In the genomic region with DNA sequence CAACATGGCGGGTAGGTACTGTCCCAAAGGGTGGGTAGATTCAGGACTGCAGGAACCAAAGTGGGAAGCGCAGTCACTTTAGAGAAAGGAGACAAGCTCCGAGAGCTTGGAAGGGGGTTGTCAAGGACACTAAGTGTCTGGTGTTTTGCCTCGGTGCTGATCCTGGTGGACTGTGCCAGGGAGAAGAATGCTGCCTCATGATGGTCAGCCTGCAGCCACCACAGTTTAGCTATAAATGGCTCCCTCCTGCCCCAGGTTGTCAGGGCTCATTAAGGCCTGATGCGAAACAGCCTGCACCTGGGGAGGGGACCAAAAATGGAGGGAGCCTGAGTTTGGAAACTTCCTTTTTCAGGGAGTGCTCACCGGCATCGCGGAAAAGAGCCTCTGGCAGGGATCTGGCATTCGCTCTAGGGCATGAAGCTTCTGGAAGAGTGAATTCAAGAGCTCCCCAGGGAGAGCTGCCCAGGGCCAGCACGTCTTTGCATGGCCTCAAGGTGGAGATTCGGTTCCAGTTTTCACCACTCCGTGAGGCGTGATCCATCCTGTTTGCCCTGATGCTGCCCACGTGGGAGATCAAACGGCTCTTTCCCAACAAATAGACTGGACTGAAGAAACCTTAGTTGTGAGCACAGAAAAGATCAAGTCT, we compare ENCODE assay signal across 13 cellular contexts.
DNase-seq lines count a peak whose midpoint lies in the region; ATAC-seq, FAIRE-seq and TF ChIP-seq lines count a peak whose summit lies in the region.
"Had no signal": no experiment of that assay in that cellular context is flagged by ENCODE, and none has a peak within 500 bp of the region (broad histone marks: within the 10 kb centered on the region; RNA-seq: fewer than 3 reads in every experiment).

No MANE protein-coding gene starts in this region.

- H3K4me1 Mint-ChIP-seq in CD14-positive monocyte: peaks cover 9% of the 10 kb centered on the region

- H3K36me3 Mint-ChIP-seq in CD14-positive monocyte: peaks cover 47 to 51% of the 10 kb centered on the region in 2 donors

- H3K27me3 ChIP-seq in bronchial epithelial cell (ENCODE audit: control insufficient read depth, insufficient read depth, low read length): no peaks in the 10 kb centered on the region
- H3K27me3 ChIP-seq in right lobe of liver: no peaks in the 10 kb centered on the region

- TF ChIP-seq CTCF in CD14-positive monocyte (IDR thresholded peaks at IDR 0.05) (peak; percentile 29), LNCaP clone FGC (IDR thresholded peaks at IDR 0.05; ENCODE audit: control insufficient read depth, extremely low read depth, insufficient read depth) (peak; percentile 16; the same call in 1 of the 2 replicates), bronchial epithelial cell (IDR thresholded peaks at IDR 0.05; ENCODE audit: insufficient read depth, low read length, severe bottlenecking) (peak; percentile 28), right lobe of liver (IDR thresholded peaks at IDR 0.05) (peak; percentile 17 to 38 (median 26)), foreskin fibroblast (IDR thresholded peaks at IDR 0.05; ENCODE audit: low read depth, low read length) (no peak), omental fat pad (IDR thresholded peaks at IDR 0.05) (no peak)

- H3K4me1 ChIP-seq in right lobe of liver: peaks cover 0 to 9% (median 2%) of the 10 kb centered on the region in 4 donors

- H3K9me3 Mint-ChIP-seq in CD14-positive monocyte: no peaks in the 10 kb centered on the region
- H3K9me3 Mint-ChIP-seq: activated naive CD4-positive, alpha-beta T cell treated with anti-CD3 and anti-CD28 coated beads, Interleukin-2, amount 50 U/mL, for 24 hours; CD8-positive, alpha-beta memory T cell had no signal

- peak; percentile 51 for DNase-seq in CD14-positive monocyte (ENCODE audit: low spot score)
- peak; percentile 30 for DNase-seq in LNCaP clone FGC (ENCODE audit: low read depth)
- DNase-seq in bronchial epithelial cell (ENCODE audit: low read depth): peak; percentile 44
- peak in 2 of 3 donors; percentile 27 to 57 for DNase-seq in right lobe of liver
- DNase-seq in foreskin fibroblast: no peak
- no peak for DNase-seq in omental fat pad (ENCODE audit: low spot score)
- no peak for DNase-seq in NK-92 (lab: John Stamatoyannopoulos, UW; ENCODE audit: unreplicated experiment)
- DNase-seq: activated CD4-positive, alpha-beta memory T cell treated with anti-CD3 and anti-CD28 coated beads for 36 hours; CD8-positive, alpha-beta memory T cell; stimulated activated naive CD8-positive, alpha-beta T cell treated with anti-CD3 and anti-CD28 coated beads, Interleukin-15, Interleukin-2, amounts not matched to agents 100 U/mL and 50 U/mL, for 24 hours had no signal

- peak; percentile 76 to 90 (median 84) for ATAC-seq in right lobe of liver
- no peak for ATAC-seq in HG03520 (IDR thresholded peaks at IDR 0.05; ENCODE audit: unreplicated experiment)
- ATAC-seq in omental fat pad (ENCODE audit: low FRiP score): no peak
- ATAC-seq: stimulated activated naive CD8-positive, alpha-beta T cell treated with anti-CD3 and anti-CD28 coated beads, Interleukin-15, Interleukin-2, amounts not matched to agents 100 U/mL and 50 U/mL, for 24 hours had no signal

- no peak overlapping the region for H3K4me3 Mint-ChIP-seq in CD14-positive monocyte
- H3K4me3 Mint-ChIP-seq: activated CD4-positive, alpha-beta memory T cell treated with anti-CD3 and anti-CD28 coated beads for 36 hours; activated naive CD4-positive, alpha-beta T cell treated with anti-CD3 and anti-CD28 coated beads, Interleukin-2, amount 50 U/mL, for 24 hours; CD8-positive, alpha-beta memory T cell; neural crest cell had no signal

- no peak overlapping the region for H3K27ac ChIP-seq in right lobe of liver

- H3K4me3 ChIP-seq in LNCaP clone FGC (ENCODE audit: low read depth, low read length): no peak overlapping the region
- H3K4me3 ChIP-seq in bronchial epithelial cell (ENCODE audit: low read depth, low read length): no peak overlapping the region
- H3K4me3 ChIP-seq in right lobe of liver: no peak overlapping the region
- H3K4me3 ChIP-seq in foreskin fibroblast (ENCODE audit: low read depth in 1 of 2, low read length in 2 of 2): no peak overlapping the region

- 49% methylated on average over 8 of the region's 15 CpGs for whole genome bisulfite sequencing in right lobe of liver (ENCODE audit: insufficient coverage, low coverage, low lambda C conversion rate, missing lambda C conversion rate)

- H3K27ac Mint-ChIP-seq in CD14-positive monocyte: peak overlapping the region in 3 of 7 donors; percentile 41 to 73 (median 68)
- H3K27ac Mint-ChIP-seq: activated CD4-positive, alpha-beta memory T cell treated with anti-CD3 and anti-CD28 coated beads for 36 hours; activated naive CD4-positive, alpha-beta T cell treated with anti-CD3 and anti-CD28 coated beads, Interleukin-2, amount 50 U/mL, for 24 hours had no signal

- no peaks in the 10 kb centered on the region for H3K27me3 Mint-ChIP-seq in CD14-positive monocyte (ENCODE audit: low read depth in 3 of 3)
- H3K27me3 Mint-ChIP-seq: activated CD4-positive, alpha-beta memory T cell treated with anti-CD3 and anti-CD28 coated beads for 36 hours; activated naive CD4-positive, alpha-beta T cell treated with anti-CD3 and anti-CD28 coated beads, Interleukin-2, amount 50 U/mL, for 24 hours; CD8-positive, alpha-beta memory T cell had no signal

- intact Hi-C loops in CD14-positive monocyte (cut with micrococcal nuclease): no loop called here
- intact Hi-C loops in right lobe of liver (cut with DNase I): no loop called here

- no peak for FAIRE-seq in bronchial epithelial cell (lab: Jason Lieb, UNC)

- no peaks in the 10 kb centered on the region for H3K9me3 ChIP-seq in right lobe of liver

- H3K36me3 ChIP-seq in bronchial epithelial cell (ENCODE audit: control insufficient read depth, insufficient read depth, low read length) (no peaks in the 10 kb centered on the region), right lobe of liver (no peaks in the 10 kb centered on the region)

- TF ChIP-seq POLR2A in right lobe of liver (IDR thresholded peaks at IDR 0.05): no peak

Comparison
In these comparisons a context has a peak if more than half of its experiments do, and no peak if none do; other contexts are left out.
1. DNase-seq: peak in CD14-positive monocyte (single experiment), LNCaP clone FGC (single experiment), bronchial epithelial cell (single experiment) and right lobe of liver (2 of 3); none in foreskin fibroblast (0 of 2), omental fat pad (single experiment) and NK-92 (single experiment).
2. CTCF ChIP-seq: peak in CD14-positive monocyte (single experiment), LNCaP clone FGC (single experiment), bronchial epithelial cell (single experiment) and right lobe of liver (4 of 4); none in foreskin fibroblast (single experiment) and omental fat pad (0 of 3).
3. ATAC-seq: peak in right lobe of liver (4 of 4); none in HG03520 (single experiment) and omental fat pad (single experiment).